22 cellular contexts compared by ENCODE assay signal in the genomic region with DNA sequence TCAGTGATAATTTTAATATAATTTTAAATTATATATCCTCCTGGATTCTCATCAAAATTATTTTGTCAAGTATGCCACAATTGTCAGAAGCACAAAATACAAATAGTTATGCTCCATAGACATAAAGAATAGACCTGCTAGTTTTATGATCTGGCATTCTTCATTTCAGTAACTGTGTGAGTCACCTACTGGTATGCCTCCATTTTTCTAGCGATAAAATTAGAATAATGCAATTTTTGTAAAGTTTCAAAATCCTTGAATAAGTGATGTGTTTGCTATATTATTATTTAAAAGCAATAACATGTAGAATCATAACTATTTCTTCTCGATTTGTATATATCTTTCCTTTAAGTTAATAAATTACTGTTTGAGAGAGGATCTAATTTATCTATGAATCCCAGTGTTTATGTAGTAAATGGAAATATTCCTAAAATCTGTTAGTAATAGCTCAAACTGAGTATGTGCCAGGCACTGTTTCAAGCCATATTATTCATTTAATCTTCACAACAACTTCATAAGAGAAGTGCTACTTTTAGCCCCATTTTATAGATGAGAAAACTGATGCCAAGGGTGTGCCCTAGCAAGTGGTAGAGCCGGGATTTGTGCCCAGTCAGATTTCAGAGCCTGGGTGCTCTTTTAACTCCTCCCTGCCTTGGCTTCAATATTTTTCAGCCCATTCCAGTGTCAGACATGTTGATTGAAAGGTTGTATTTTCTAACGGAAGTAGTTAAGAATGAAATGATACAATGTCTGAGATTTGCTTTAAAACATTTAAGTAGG. TPM values are rescaled to one million over a fixed set of nuclear protein-coding genes. Genes with fewer than 3 reads are reported as not detected.
DNase-seq lines count a peak whose midpoint lies in the region; ATAC-seq, FAIRE-seq and TF ChIP-seq lines count a peak whose summit lies in the region.
"Had no signal": no experiment of that assay in that cellular context is flagged by ENCODE, and none has a peak within 500 bp of the region (broad histone marks: within the 10 kb centered on the region; RNA-seq: fewer than 3 reads in every experiment).

No MANE protein-coding gene starts in this region.

- CTCF ChIA-PET in Caco-2 (lab: Charles Lee): no interaction called here

- intact Hi-C loops in Caco-2 (cut with micrococcal nuclease; ENCODE audit: unreplicated experiment): loop anchor here (2.0 kb wide), 1 partner anchor 18 kb away; no protein-coding TSS in a partner anchor
- intact Hi-C loops in psoas muscle (cut with DNase I): no loop called here

- TF ChIP-seq CTCF in Caco-2 (IDR thresholded peaks at IDR 0.05; ENCODE audit: insufficient read depth in 1 of 2, low read depth in 1 of 2, low read length in 1 of 2, severe bottlenecking in 1 of 2, unreplicated experiment in 1 of 2): no peak
- no peak for TF ChIP-seq CTCF in VCaP (conservative IDR thresholded peaks at IDR 0.05)
- TF ChIP-seq CTCF in fibroblast of pulmonary artery (IDR thresholded peaks at IDR 0.05; ENCODE audit: low read length, missing control alignments): no peak
- no peak for TF ChIP-seq CTCF in psoas muscle (IDR thresholded peaks at IDR 0.05)

- H3K27ac ChIP-seq in VCaP: peak overlapping the region; percentile 86
- H3K27ac ChIP-seq in psoas muscle: no peak overlapping the region
- H3K27ac ChIP-seq: cardiac muscle cell had no signal

- no peaks in the 10 kb centered on the region for H3K27me3 Mint-ChIP-seq in Caco-2 (ENCODE audit: insufficient read depth, unreplicated experiment)
- no peaks in the 10 kb centered on the region for H3K27me3 Mint-ChIP-seq in activated T-cell treated with anti-CD3 and anti-CD28 coated beads, Interleukin-2, amount 50 U/mL, for 4 hours (ENCODE audit: low read depth)
- H3K27me3 Mint-ChIP-seq: activated CD4-positive, alpha-beta T cell treated with anti-CD3 and anti-CD28 coated beads for 36 hours; activated naive CD4-positive, alpha-beta T cell treated with anti-CD3 and anti-CD28 coated beads, Interleukin-2, amount 50 U/mL, for 24 hours had no signal

- no peaks in the 10 kb centered on the region for H3K9me3 Mint-ChIP-seq in Caco-2 (ENCODE audit: unreplicated experiment)
- no peaks in the 10 kb centered on the region for H3K9me3 Mint-ChIP-seq in activated T-cell treated with anti-CD3 and anti-CD28 coated beads, Interleukin-2, amount 50 U/mL, for 4 hours
- H3K9me3 Mint-ChIP-seq: activated naive CD4-positive, alpha-beta T cell treated with anti-CD3 and anti-CD28 coated beads, Interleukin-2, amount 50 U/mL, for 24 hours; endodermal cell had no signal

- H3K9me3 ChIP-seq in Caco-2 (no peaks in the 10 kb centered on the region), psoas muscle (no peaks in the 10 kb centered on the region)
- H3K9me3 ChIP-seq: neutrophil had no signal

- no peak overlapping the region for H3K4me3 ChIP-seq in Caco-2 (ENCODE audit: low read depth, low read length)
- no peak overlapping the region for H3K4me3 ChIP-seq in fibroblast of pulmonary artery (replicated peaks; ENCODE audit: low read depth, low read length)
- H3K4me3 ChIP-seq in psoas muscle: peak overlapping the region; percentile 19
- H3K4me3 ChIP-seq: cardiac muscle cell had no signal

- H3K27me3 ChIP-seq in Caco-2 (replicated peaks; ENCODE audit: control insufficient read depth, insufficient read depth, low read length) (no peaks in the 10 kb centered on the region), psoas muscle (ENCODE audit: insufficient read depth in 3 of 3, low read length in 2 of 3) (no peaks in the 10 kb centered on the region)
- H3K27me3 ChIP-seq: cardiac muscle cell, neutrophil had no signal

- no TSS peak for BruUV-seq in Caco-2 (replicated peaks; lab: Mats Ljungman, UMichigan)

- H3K4me3 Mint-ChIP-seq in Caco-2 (ENCODE audit: unreplicated experiment): peak overlapping the region; percentile 42
- no peak overlapping the region for H3K4me3 Mint-ChIP-seq in activated T-cell treated with anti-CD3 and anti-CD28 coated beads, Interleukin-2, amount 50 U/mL, for 4 hours
- H3K4me3 Mint-ChIP-seq: activated CD4-positive, alpha-beta T cell treated with anti-CD3 and anti-CD28 coated beads for 36 hours; activated naive CD4-positive, alpha-beta T cell treated with anti-CD3 and anti-CD28 coated beads, Interleukin-2, amount 50 U/mL, for 24 hours; endodermal cell had no signal

- H3K36me3 ChIP-seq in Caco-2 (ENCODE audit: control insufficient read depth, insufficient read depth, low read length): peaks cover 6% of the 10 kb centered on the region
- H3K36me3 ChIP-seq in psoas muscle (ENCODE audit: insufficient read depth in 1 of 2, low read depth in 1 of 2): peaks cover 10 to 43% of the 10 kb centered on the region in 2 donors

- H3K4me1 ChIP-seq in Caco-2: peaks cover 27% of the 10 kb centered on the region
- peaks cover 34% of the 10 kb centered on the region for H3K4me1 ChIP-seq in psoas muscle

- H3K4me1 Mint-ChIP-seq in Caco-2 (ENCODE audit: low read depth, unreplicated experiment): peaks cover 18% of the 10 kb centered on the region
- peaks cover 27% of the 10 kb centered on the region for H3K4me1 Mint-ChIP-seq in activated T-cell treated with anti-CD3 and anti-CD28 coated beads, Interleukin-2, amount 50 U/mL, for 4 hours (ENCODE audit: low read depth)

- peak overlapping the region; percentile 58 for H3K27ac Mint-ChIP-seq in Caco-2 (ENCODE audit: unreplicated experiment)
- H3K27ac Mint-ChIP-seq: activated CD4-positive, alpha-beta T cell treated with anti-CD3 and anti-CD28 coated beads for 36 hours had no signal

- FAIRE-seq in frontal cortex (lab: Jason Lieb, UNC): no peak
- FAIRE-seq: GM12891, urothelium cell line had no signal

- 62 to 82% (median 65%) methylated on average over 4 of the region's 4 CpGs for WGBS in psoas muscle, 3 donors

- peaks cover 57% of the 10 kb centered on the region for H3K36me3 Mint-ChIP-seq in Caco-2 (ENCODE audit: insufficient read depth, unreplicated experiment)
- H3K36me3 Mint-ChIP-seq in activated T-cell treated with anti-CD3 and anti-CD28 coated beads, Interleukin-2, amount 50 U/mL, for 4 hours (ENCODE audit: insufficient read depth): peaks cover 7% of the 10 kb centered on the region

- ATAC-seq in psoas muscle: no peak
- ATAC-seq in activated T-cell treated with anti-CD3 and anti-CD28 coated beads, Interleukin-2, amount 50 U/mL, for 4 hours: no peak
- ATAC-seq in HG02884 (IDR thresholded peaks at IDR 0.05; ENCODE audit: unreplicated experiment): no peak
- ATAC-seq: activated CD4-positive, alpha-beta T cell treated with anti-CD3 and anti-CD28 coated beads for 36 hours had no signal

- POLR2A ChIA-PET in Caco-2 (lab: Charles Lee): no interaction called here

- no peak for DNase-seq in Caco-2
- DNase-seq in fibroblast of pulmonary artery (ENCODE audit: low read depth): peak; percentile 17
- no peak for DNase-seq in psoas muscle
- DNase-seq in GM03348 (ENCODE audit: low spot score): no peak
- no peak for DNase-seq in activated T-cell treated with anti-CD3 and anti-CD28 coated beads, Interleukin-2, amount 50 U/mL, for 4 hours
- DNase-seq in frontal cortex (ENCODE audit: low spot score in 2 of 2): no peak
- DNase-seq: activated CD4-positive, alpha-beta T cell treated with anti-CD3 and anti-CD28 coated beads for 36 hours; activated T-cell treated with anti-CD3 and anti-CD28 coated beads for 4 hours; endodermal cell; H7; NCI-H1048; NK-92 treated with Interleukin-12 subunit alpha and Interleukin-12 subunit beta, amount 100 ng/mL, for 24 hours; Right ventricle myocardium superior had no signal

RNA-seq across cellular contexts. Expression of a gene that starts 38.4 kb away (rescaled TPM):
- total RNA-seq in Caco-2 (2022) (149 and 175 TPM in 2 replicates), psoas muscle (10 to 100 TPM; 35.6 to 44.0 (median 42.0) TPM), frontal cortex (29.3 TPM)
- 10 to 100 TPM; 14.3 to 20.7 (median 18.3) TPM for polyA plus RNA-seq in psoas muscle
- 10 to 100 TPM; 12.7 to 35.4 (median 17.6) TPM for total RNA-seq in activated T-cell treated with anti-CD3 and anti-CD28 coated beads, Interleukin-2, amount 50 U/mL, for 4 hours

RNA-seq across cellular contexts. Expression of a gene that starts 46.2 kb away (rescaled TPM):
- 0.39 TPM in 1 of 2 replicates, not detected in the other for total RNA-seq in Caco-2 (2022)
- under 1 TPM in 2 of 4 donors, not detected in 2; 0.15 to 0.16 TPM for total RNA-seq in psoas muscle
- polyA plus RNA-seq in psoas muscle: under 1 TPM; 0.06 to 0.23 (median 0.10) TPM
- total RNA-seq in activated T-cell treated with anti-CD3 and anti-CD28 coated beads, Interleukin-2, amount 50 U/mL, for 4 hours: not detected
- total RNA-seq in frontal cortex: not detected
- total RNA-seq: activated CD4-positive, alpha-beta T cell treated with anti-CD3 and anti-CD28 coated beads for 36 hours; cardiac muscle cell; endodermal cell; H7; T-helper 2 cell treated with Interferon-gamma antibody and Interleukin-4, amounts not matched to agents 100 ng/mL and 5 ng/mL, for 36 hours had no signal
- polyA plus RNA-seq: cardiac muscle cell had no signal

RNA-seq across cellular contexts. Expression of a gene that starts 48.6 kb away (rescaled TPM):
- total RNA-seq in Caco-2 (2022): not detected in 2 replicates
- total RNA-seq in psoas muscle: not detected
- not detected for polyA plus RNA-seq in psoas muscle
- not detected for total RNA-seq in activated T-cell treated with anti-CD3 and anti-CD28 coated beads, Interleukin-2, amount 50 U/mL, for 4 hours
- not detected for total RNA-seq in frontal cortex
- total RNA-seq: activated CD4-positive, alpha-beta T cell treated with anti-CD3 and anti-CD28 coated beads for 36 hours; cardiac muscle cell; endodermal cell; glomerular endothelial cell; H7; Right ventricle myocardium superior; T-helper 2 cell treated with Interferon-gamma antibody and Interleukin-4, amounts not matched to agents 100 ng/mL and 5 ng/mL, for 36 hours had no signal
- polyA plus RNA-seq: cardiac muscle cell had no signal
